ENCODE assay signal across 27 cellular contexts in the genomic region with DNA sequence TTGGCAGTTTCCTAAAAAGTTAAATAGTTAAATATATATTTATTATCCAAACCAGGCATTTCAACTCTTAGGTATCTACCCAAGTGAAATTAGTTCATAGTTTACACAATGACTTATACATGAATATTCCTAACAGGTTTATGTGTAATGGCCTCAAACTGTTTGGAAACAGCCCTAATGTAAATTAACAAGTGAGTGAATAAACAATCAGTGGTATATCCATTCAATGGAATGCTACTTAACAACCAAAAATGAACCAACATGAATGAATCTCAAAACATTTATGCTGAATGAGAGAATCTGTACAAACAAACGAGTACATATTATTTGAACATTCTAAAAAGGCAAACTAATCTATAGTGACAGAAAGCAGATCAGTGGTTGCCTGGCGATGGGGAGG. TPM values are rescaled to one million over a fixed set of nuclear protein-coding genes. Genes with fewer than 3 reads are reported as not detected.
"Had no signal": no experiment of that assay in that cellular context is flagged by ENCODE, and none has a peak within 500 bp of the region (broad histone marks: within the 10 kb centered on the region; RNA-seq: fewer than 3 reads in every experiment).

No MANE protein-coding gene starts in this region.

- H3K9me3 Mint-ChIP-seq: dendritic cell treated with granulocyte-macrophage colony-stimulating factor and Interleukin-4, amounts not matched to agents 40 ng/mL and 50 ng/mL, for 4 days; effector memory CD8-positive, alpha-beta T cell; naive B cell had no signal

- DNase-seq: colonic mucosa; cortex of kidney; effector CD8-positive, alpha-beta T cell; effector memory CD8-positive, alpha-beta T cell; endodermal cell; erythroblast; esophagus squamous epithelium; foreskin fibroblast; foreskin melanocyte; gastrocnemius medialis; glutamatergic neuron; head of caudate nucleus; heart right ventricle; hippocampal formation; left cardiac atrium; left lung; left ventricle myocardium superior; lower lobe of right lung; mesenchymal stem cell; mucosa of descending colon; naive B cell; naive thymus-derived CD8-positive, alpha-beta T cell had no signal

- H3K27ac ChIP-seq: colonic mucosa, epithelial cell of prostate, esophagus squamous epithelium, gastrocnemius medialis, heart right ventricle, left lung, lower lobe of right lung had no signal

- H3K4me1 Mint-ChIP-seq: endodermal cell; naive B cell; naive thymus-derived CD8-positive, alpha-beta T cell had no signal

- H3K27me3 ChIP-seq: colonic mucosa, esophagus squamous epithelium, gastrocnemius medialis, heart right ventricle, left lung had no signal

- H3K27me3 Mint-ChIP-seq: dendritic cell treated with granulocyte-macrophage colony-stimulating factor and Interleukin-4, amounts not matched to agents 40 ng/mL and 50 ng/mL, for 4 days had no signal

- H3K4me1 ChIP-seq: colonic mucosa, esophagus squamous epithelium, gastrocnemius medialis, heart right ventricle, left lung, lower lobe of right lung had no signal

- H3K4me3 Mint-ChIP-seq: dendritic cell treated with granulocyte-macrophage colony-stimulating factor and Interleukin-4, amounts not matched to agents 40 ng/mL and 50 ng/mL, for 4 days; effector memory CD8-positive, alpha-beta T cell; endodermal cell; mesothelial cell of epicardium; naive B cell; naive thymus-derived CD8-positive, alpha-beta T cell had no signal

- H3K4me3 ChIP-seq: colonic mucosa, esophagus squamous epithelium, gastrocnemius medialis, heart right ventricle, left lung, lower lobe of right lung, mucosa of descending colon had no signal

- ATAC-seq: effector memory CD8-positive, alpha-beta T cell; esophagus mucosa; gastrocnemius medialis; heart right ventricle; left cardiac atrium; left lung; left ventricle myocardium superior; lower lobe of right lung; mucosa of descending colon; naive thymus-derived CD8-positive, alpha-beta T cell had no signal

- H3K27ac Mint-ChIP-seq: dendritic cell treated with granulocyte-macrophage colony-stimulating factor and Interleukin-4, amounts not matched to agents 40 ng/mL and 50 ng/mL, for 4 days; effector memory CD8-positive, alpha-beta T cell; endodermal cell; mesothelial cell of epicardium; naive B cell had no signal

- H3K36me3 Mint-ChIP-seq: naive B cell; naive thymus-derived CD8-positive, alpha-beta T cell had no signal

- H3K36me3 ChIP-seq: colonic mucosa, esophagus squamous epithelium, gastrocnemius medialis, heart right ventricle, left lung, lower lobe of right lung had no signal

- H3K9me3 ChIP-seq: colonic mucosa, esophagus squamous epithelium, gastrocnemius medialis, left lung, lower lobe of right lung, mucosa of descending colon had no signal

RNA-seq across cellular contexts. Expression of gene PRTG, which starts 33.5 kb away (rescaled TPM):
- total RNA-seq: naive thymus-derived CD8-positive, alpha-beta T cell had no signal
- polyA plus RNA-seq: keratinocyte; naive thymus-derived CD8-positive, alpha-beta T cell had no signal
